24 cellular contexts compared by ENCODE assay signal in genomic region chr18:14907420-14907819, GRCh38.
"Had no signal": no experiment of that assay in that cellular context is flagged by ENCODE, and none has a peak within 500 bp of the region (broad histone marks: within the 10 kb centered on the region; RNA-seq: fewer than 3 reads in every experiment).

No MANE protein-coding gene starts in this region.

- H3K9me3 ChIP-seq: adrenal gland, body of pancreas, gastrocnemius medialis had no signal

- DNase-seq: activated CD4-positive, alpha-beta memory T cell treated with anti-CD3 and anti-CD28 coated beads for 36 hours; activated CD4-positive, alpha-beta T cell treated with anti-CD3 and anti-CD28 coated beads for 36 hours; activated CD4-positive, alpha-beta T cell treated with anti-CD3 and anti-CD28 coated beads, Interleukin-2, amount 10 ng/mL, durations not matched to agents 24 days and 14 days; activated CD4-positive, CD25-positive, alpha-beta regulatory T cell; activated CD4-positive, CD25-positive, alpha-beta regulatory T cell treated with anti-CD3 and anti-CD28 coated beads, Interleukin-2, amount 50 U/mL, for 72 hours; activated CD8-positive, alpha-beta memory T cell treated with anti-CD3 and anti-CD28 coated beads, Interleukin-2, amount 10 ng/mL, durations not matched to agents 7 days and 5 days; activated CD8-positive, alpha-beta memory T cell treated with anti-CD3 and anti-CD28 coated beads, Interleukin-2, amount 50 U/mL, for 4 hours; activated CD8-positive, alpha-beta T cell treated with anti-CD3 and anti-CD28 coated beads, Interleukin-2, amount 10 ng/mL, durations not matched to agents 7 days and 5 days; activated effector memory CD4-positive, alpha-beta T cell treated with anti-CD3 and anti-CD28 coated beads, Interleukin-2, amount 50 U/mL, for 16 hours; activated naive CD4-positive, alpha-beta T cell treated with anti-CD3 and anti-CD28 coated beads for 36 hours; activated naive CD8-positive, alpha-beta T cell treated with anti-CD3 and anti-CD28 coated beads for 36 hours; activated naive CD8-positive, alpha-beta T cell treated with anti-CD3 and anti-CD28 coated beads, Interleukin-2, amount 50 U/mL, for 24 hours; activated T-cell treated with anti-CD3 and anti-CD28 coated beads, Interleukin-2, amount 50 U/mL, for 1 hour; activated T-cell treated with anti-CD3 and anti-CD28 coated beads, Interleukin-2, amount 50 U/mL, for 48 hours; adrenal gland; amygdala; aorta; body of pancreas; caudate nucleus; effector CD8-positive, alpha-beta T cell; foreskin keratinocyte; gastrocnemius medialis; T-helper 2 cell had no signal

- H3K4me3 ChIP-seq: adrenal gland, body of pancreas, gastrocnemius medialis had no signal

- H3K27ac ChIP-seq: adrenal gland, body of pancreas, epithelial cell of prostate, foreskin keratinocyte, gastrocnemius medialis had no signal

- H3K27me3 ChIP-seq: adrenal gland, body of pancreas, foreskin keratinocyte, gastrocnemius medialis had no signal

- H3K4me1 ChIP-seq: adrenal gland, body of pancreas, foreskin keratinocyte, gastrocnemius medialis had no signal

- H3K36me3 ChIP-seq: adrenal gland, gastrocnemius medialis had no signal

- ATAC-seq: activated CD4-positive, alpha-beta T cell treated with anti-CD3 and anti-CD28 coated beads for 36 hours; activated CD8-positive, alpha-beta memory T cell treated with anti-CD3 and anti-CD28 coated beads, Interleukin-2, amount 10 ng/mL, durations not matched to agents 7 days and 5 days; activated CD8-positive, alpha-beta T cell treated with anti-CD3 and anti-CD28 coated beads, Interleukin-2, amount 10 ng/mL, durations not matched to agents 7 days and 5 days; activated naive CD8-positive, alpha-beta T cell treated with anti-CD3 and anti-CD28 coated beads, Interleukin-2, amount 50 U/mL, for 24 hours; body of pancreas; foreskin keratinocyte; gastrocnemius medialis had no signal
